In the genomic region with DNA sequence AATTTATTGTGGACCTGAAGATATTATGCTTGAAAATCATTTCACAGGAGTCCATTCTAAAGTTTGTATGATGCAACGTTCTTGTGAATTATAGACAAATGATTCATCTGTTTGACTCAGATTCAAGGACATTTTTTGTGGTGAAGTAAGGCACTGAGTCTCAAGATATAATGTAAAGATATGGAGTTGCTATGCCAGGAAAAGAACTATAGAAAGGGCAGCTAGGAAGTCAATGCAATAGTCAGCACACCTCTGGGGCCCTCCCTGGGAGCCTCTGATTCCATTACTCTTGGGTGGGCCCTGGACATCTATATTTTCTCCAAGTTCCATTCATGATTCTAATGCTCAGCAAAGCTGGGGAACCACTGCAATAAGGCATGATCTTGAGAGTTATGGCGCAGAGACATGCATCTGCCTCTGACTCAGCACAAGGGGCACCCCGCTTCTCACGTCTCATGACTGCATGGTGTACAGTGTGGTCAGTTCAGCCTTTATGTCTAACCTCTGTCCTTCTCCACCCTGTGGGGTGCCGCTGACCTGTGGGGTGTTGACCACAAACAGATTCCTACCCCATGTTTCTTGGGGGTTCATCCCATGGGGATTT, we compare ENCODE assay signal across 1 cellular context.
A peak's percentile ranks its signal among the peaks of the same experiment; 100 is the strongest.
TF ChIP-seq lines count a peak whose summit lies in the region.

No MANE protein-coding gene starts in this region.

TF ChIP-seq in SK-N-SH, 30 proteins besides CTCF, POLR2A, EP300 and RAD21 (continued from another document):
- no peak for TF ChIP-seq MXI1 (IDR thresholded peaks at IDR 0.05; ENCODE audit: low read depth, low read length)
- no peak for TF ChIP-seq GABPA (IDR thresholded peaks at IDR 0.05; ENCODE audit: low read depth)
- TF ChIP-seq FOXM1 (IDR thresholded peaks at IDR 0.05; ENCODE audit: low read depth): peak; percentile 80; the same call in 1 of the 2 replicates
- peak; percentile 94 for TF ChIP-seq JUND (IDR thresholded peaks at IDR 0.05)
- TF ChIP-seq, protein P1, sequence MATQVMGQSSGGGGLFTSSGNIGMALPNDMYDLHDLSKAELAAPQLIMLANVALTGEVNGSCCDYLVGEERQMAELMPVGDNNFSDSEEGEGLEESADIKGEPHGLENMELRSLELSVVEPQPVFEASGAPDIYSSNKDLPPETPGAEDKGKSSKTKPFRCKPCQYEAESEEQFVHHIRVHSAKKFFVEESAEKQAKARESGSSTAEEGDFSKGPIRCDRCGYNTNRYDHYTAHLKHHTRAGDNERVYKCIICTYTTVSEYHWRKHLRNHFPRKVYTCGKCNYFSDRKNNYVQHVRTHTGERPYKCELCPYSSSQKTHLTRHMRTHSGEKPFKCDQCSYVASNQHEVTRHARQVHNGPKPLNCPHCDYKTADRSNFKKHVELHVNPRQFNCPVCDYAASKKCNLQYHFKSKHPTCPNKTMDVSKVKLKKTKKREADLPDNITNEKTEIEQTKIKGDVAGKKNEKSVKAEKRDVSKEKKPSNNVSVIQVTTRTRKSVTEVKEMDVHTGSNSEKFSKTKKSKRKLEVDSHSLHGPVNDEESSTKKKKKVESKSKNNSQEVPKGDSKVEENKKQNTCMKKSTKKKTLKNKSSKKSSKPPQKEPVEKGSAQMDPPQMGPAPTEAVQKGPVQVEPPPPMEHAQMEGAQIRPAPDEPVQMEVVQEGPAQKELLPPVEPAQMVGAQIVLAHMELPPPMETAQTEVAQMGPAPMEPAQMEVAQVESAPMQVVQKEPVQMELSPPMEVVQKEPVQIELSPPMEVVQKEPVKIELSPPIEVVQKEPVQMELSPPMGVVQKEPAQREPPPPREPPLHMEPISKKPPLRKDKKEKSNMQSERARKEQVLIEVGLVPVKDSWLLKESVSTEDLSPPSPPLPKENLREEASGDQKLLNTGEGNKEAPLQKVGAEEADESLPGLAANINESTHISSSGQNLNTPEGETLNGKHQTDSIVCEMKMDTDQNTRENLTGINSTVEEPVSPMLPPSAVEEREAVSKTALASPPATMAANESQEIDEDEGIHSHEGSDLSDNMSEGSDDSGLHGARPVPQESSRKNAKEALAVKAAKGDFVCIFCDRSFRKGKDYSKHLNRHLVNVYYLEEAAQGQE (IDR thresholded peaks at IDR 0.05; ENCODE audit: low read depth, low read length): no peak
- TF ChIP-seq, protein P2, sequence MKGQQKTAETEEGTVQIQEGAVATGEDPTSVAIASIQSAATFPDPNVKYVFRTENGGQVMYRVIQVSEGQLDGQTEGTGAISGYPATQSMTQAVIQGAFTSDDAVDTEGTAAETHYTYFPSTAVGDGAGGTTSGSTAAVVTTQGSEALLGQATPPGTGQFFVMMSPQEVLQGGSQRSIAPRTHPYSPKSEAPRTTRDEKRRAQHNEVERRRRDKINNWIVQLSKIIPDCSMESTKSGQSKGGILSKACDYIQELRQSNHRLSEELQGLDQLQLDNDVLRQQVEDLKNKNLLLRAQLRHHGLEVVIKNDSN (IDR thresholded peaks at IDR 0.05; ENCODE audit: borderline replicate concordance, low read depth): 0 out of 2 replicates have a peak, but pooled peaks have one; percentile 21
- peak; percentile 55; the same call in 1 of the 2 replicates for TF ChIP-seq YY1 (IDR thresholded peaks at IDR 0.05; ENCODE audit: low read depth)
- TF ChIP-seq MEF2A (IDR thresholded peaks at IDR 0.05; ENCODE audit: borderline replicate concordance, low read depth): peak; percentile 85
- no peak; the same call in 1 of the 2 replicates for TF ChIP-seq ELF1 (IDR thresholded peaks at IDR 0.05)
- TF ChIP-seq, protein P3, sequence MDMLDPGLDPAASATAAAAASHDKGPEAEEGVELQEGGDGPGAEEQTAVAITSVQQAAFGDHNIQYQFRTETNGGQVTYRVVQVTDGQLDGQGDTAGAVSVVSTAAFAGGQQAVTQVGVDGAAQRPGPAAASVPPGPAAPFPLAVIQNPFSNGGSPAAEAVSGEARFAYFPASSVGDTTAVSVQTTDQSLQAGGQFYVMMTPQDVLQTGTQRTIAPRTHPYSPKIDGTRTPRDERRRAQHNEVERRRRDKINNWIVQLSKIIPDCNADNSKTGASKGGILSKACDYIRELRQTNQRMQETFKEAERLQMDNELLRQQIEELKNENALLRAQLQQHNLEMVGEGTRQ (IDR thresholded peaks at IDR 0.05; ENCODE audit: borderline replicate concordance, low read depth, low read length): no peak
- TF ChIP-seq FOSL2 (IDR thresholded peaks at IDR 0.05; ENCODE audit: borderline replicate concordance, low read depth): peak; percentile 92
- no peak for TF ChIP-seq EZH2phosphoT487 (IDR thresholded peaks at IDR 0.05; ENCODE audit: borderline replicate concordance, low read depth)
- no peak for TF ChIP-seq SMC3 (IDR thresholded peaks at IDR 0.05; ENCODE audit: low read depth, low read length)
- no peak for TF ChIP-seq TAF1 (IDR thresholded peaks at IDR 0.05; ENCODE audit: borderline replicate concordance, low read depth, low read length)
- peak; percentile 85; the same call in 1 of the 2 replicates for TF ChIP-seq RXRA (IDR thresholded peaks at IDR 0.05; ENCODE audit: borderline replicate concordance, low read depth)
- no peak for TF ChIP-seq GATA2 (CRISPR knock-in tag; IDR thresholded peaks at IDR 0.05)
- TF ChIP-seq TEAD4 (IDR thresholded peaks at IDR 0.05; ENCODE audit: borderline replicate concordance, insufficient read depth): peak; percentile 83
